In genomic region chr12:99977550-99977949, GRCh38 we compare ENCODE assay signal across 26 cellular contexts. TPM values are rescaled to one million over a fixed set of nuclear protein-coding genes. Genes with fewer than 3 reads are reported as not detected.
DNase-seq lines count a peak whose midpoint lies in the region; ATAC-seq, FAIRE-seq and TF ChIP-seq lines count a peak whose summit lies in the region.
"Had no signal": no experiment of that assay in that cellular context is flagged by ENCODE, and none has a peak within 500 bp of the region (broad histone marks: within the 10 kb centered on the region; RNA-seq: fewer than 3 reads in every experiment).

No MANE protein-coding gene starts in this region.

- peaks cover 34% of the 10 kb centered on the region for H3K36me3 ChIP-seq in BLaER1
- H3K36me3 ChIP-seq in bronchial epithelial cell (ENCODE audit: control insufficient read depth, insufficient read depth, low read length): no peaks in the 10 kb centered on the region

- no peaks in the 10 kb centered on the region for H4K20me1 ChIP-seq in BLaER1

- ATAC-seq in sciatic nerve (peak; percentile 50), GM18861 (IDR thresholded peaks at IDR 0.05; ENCODE audit: unreplicated experiment) (no peak)
- ATAC-seq: HepG2, PC-3 had no signal

- peak overlapping the region; percentile 54 for H3K4me3 ChIP-seq in BLaER1
- no peak overlapping the region for H3K4me3 ChIP-seq in bronchial epithelial cell (ENCODE audit: low read depth, low read length)

- peaks cover 67% of the 10 kb centered on the region for H3K4me1 ChIP-seq in BLaER1

- peak overlapping the region; percentile 74 for H3K9ac ChIP-seq in BLaER1
- H3K9ac ChIP-seq: SK-N-SH had no signal

- intact Hi-C loops in sciatic nerve (cut with DNase I): no loop called here

- FAIRE-seq in bronchial epithelial cell (lab: Jason Lieb, UNC): no peak
- FAIRE-seq: A204.1, GM12892, GM19239, H54, HepG2 had no signal

- peak overlapping the region; percentile 92 for H3K27ac ChIP-seq in BLaER1

- DNase-seq in bronchial epithelial cell (ENCODE audit: low read depth): peak; percentile 7
- DNase-seq in fibroblast of gingiva (ENCODE audit: low read depth): peak; percentile 21
- no peak for DNase-seq in sciatic nerve (ENCODE audit: low spot score)
- no peak for DNase-seq in AG08396 (ENCODE audit: low spot score)
- DNase-seq in NCI-H1694 treated with DMSO at 0.1 percent for 48 hours (lab: John Stamatoyannopoulos, UW): no peak
- DNase-seq: AML-193; Calu3; DMS79 treated with DMSO at 0.1 percent for 48 hours; Karpas-422; NCI-H1436; NCI-H187 treated with DMSO at 0.1 percent for 48 hours; NCI-H2107; NCI-H446 treated with DMSO at 0.1 percent for 48 hours; NCI-H526; NCI-H82; NK-92 treated with Interleukin-12 subunit alpha and Interleukin-12 subunit beta, amount 100 ng/mL, for 24 hours; PC-3; SK-N-SH had no signal

- peaks cover 33% of the 10 kb centered on the region for H3K9me3 ChIP-seq in BLaER1
- H3K9me3 ChIP-seq: SK-N-SH had no signal

- H3K27me3 ChIP-seq in BLaER1: no peaks in the 10 kb centered on the region
- peaks cover 5% of the 10 kb centered on the region for H3K27me3 ChIP-seq in bronchial epithelial cell (ENCODE audit: control insufficient read depth, insufficient read depth, low read length)

- TF ChIP-seq CTCF in bronchial epithelial cell (IDR thresholded peaks at IDR 0.05; ENCODE audit: insufficient read depth, low read length, severe bottlenecking): no peak

- peak overlapping the region; percentile 91 for H3K4me2 ChIP-seq in BLaER1
- H3K4me2 ChIP-seq: SK-N-SH had no signal

RNA-seq across cellular contexts. Expression of gene ANKS1B, which starts 7.2 kb away (rescaled TPM):
- 0.26 and 0.38 TPM in 2 replicates for total RNA-seq in bronchial epithelial cell
- 20.8 TPM for total RNA-seq in sciatic nerve
- total RNA-seq: HT1080 had no signal

Comparison
In these comparisons a context has a peak if more than half of its experiments do, and no peak if none do; other contexts are left out.
1. DNase-seq: peak in bronchial epithelial cell (single experiment) and fibroblast of gingiva (single experiment); none in sciatic nerve (single experiment), AG08396 (single experiment) and NCI-H1694 treated with DMSO at 0.1 percent for 48 hours (single experiment).
2. RNA of gene ANKS1B, which starts 7.2 kb away (total RNA-seq): 20.8 TPM in sciatic nerve (single experiment); 0.26 to 0.38 TPM in bronchial epithelial cell; every median in the first group is over 10 times any median in the second.